Comparison of ENCODE assay signal across 1 cellular context in genomic region chr7:104967088-104967487, GRCh38.
TF ChIP-seq lines count a peak whose summit lies in the region.

No MANE protein-coding gene starts in this region.

TF ChIP-seq in K562, 482 proteins besides CTCF, POLR2A, EP300 and RAD21 (continued from another document and continues in another):
- TF ChIP-seq ZBTB1 (CRISPR knock-in tag; IDR thresholded peaks at IDR 0.05; ENCODE audit: borderline replicate concordance, low read depth): no peak
- TF ChIP-seq PML (IDR thresholded peaks at IDR 0.05; ENCODE audit: low read length): peak; percentile 94
- no peak for TF ChIP-seq DLX4 (CRISPR knock-in tag; IDR thresholded peaks at IDR 0.05)
- no peak for TF ChIP-seq TAF7 (tag; IDR thresholded peaks at IDR 0.05)
- no peak for TF ChIP-seq ILF3 (IDR thresholded peaks at IDR 0.05; ENCODE audit: borderline replicate concordance)
- peak; percentile 64 for TF ChIP-seq FOSL1 (tag; conservative IDR thresholded peaks at IDR 0.05)
- TF ChIP-seq MYBL2 (IDR thresholded peaks at IDR 0.05; ENCODE audit: low read depth): no peak
- no peak for TF ChIP-seq MYBL2 (CRISPR knock-in tag; IDR thresholded peaks at IDR 0.05; ENCODE audit: borderline replicate concordance)
- TF ChIP-seq HDAC1 (IDR thresholded peaks at IDR 0.05): peak in 1 of 2 experiments; percentile 59; a peak in 2 of 4 replicates
- no peak for TF ChIP-seq ZNF133 (CRISPR knock-in tag; IDR thresholded peaks at IDR 0.05)
- TF ChIP-seq PTBP1 (IDR thresholded peaks at IDR 0.05; ENCODE audit: low read depth, low read length): no peak
- no peak for TF ChIP-seq ZNF23 (CRISPR knock-in tag; IDR thresholded peaks at IDR 0.05)
- no peak for TF ChIP-seq SREBF1 (IDR thresholded peaks at IDR 0.05; ENCODE audit: borderline replicate concordance, low read depth, low read length)
- TF ChIP-seq ZNF280B (CRISPR knock-in tag; IDR thresholded peaks at IDR 0.05): no peak
- no peak for TF ChIP-seq CBFB (CRISPR knock-in tag; IDR thresholded peaks at IDR 0.05)
- TF ChIP-seq EHMT2 (IDR thresholded peaks at IDR 0.05): peak; percentile 76
- peak; percentile 17; the same call in 1 of the 2 replicates for TF ChIP-seq CREB1 (IDR thresholded peaks at IDR 0.05)
- no peak for TF ChIP-seq CREB1 (CRISPR knock-in tag; IDR thresholded peaks at IDR 0.05)
- TF ChIP-seq ADNP (tag; IDR thresholded peaks at IDR 0.05): no peak
- TF ChIP-seq ZNF583 (CRISPR knock-in tag; IDR thresholded peaks at IDR 0.05): no peak
- TF ChIP-seq KLF16 (IDR thresholded peaks at IDR 0.05): peak; percentile 86
- TF ChIP-seq EZH2 (IDR thresholded peaks at IDR 0.05; ENCODE audit: borderline replicate concordance, low read depth, low read length): no peak
- peak; percentile 70 for TF ChIP-seq TFAP4 (CRISPR knock-in tag; IDR thresholded peaks at IDR 0.05; ENCODE audit: borderline replicate concordance)
- no peak for TF ChIP-seq ZNF232 (CRISPR knock-in tag; IDR thresholded peaks at IDR 0.05)
- TF ChIP-seq SREBF2 (CRISPR knock-in tag; IDR thresholded peaks at IDR 0.05): no peak
- peak; percentile 36; the same call in 1 of the 2 replicates for TF ChIP-seq HES1 (IDR thresholded peaks at IDR 0.05; ENCODE audit: low read depth)
- TF ChIP-seq E2F6 (IDR thresholded peaks at IDR 0.05; ENCODE audit: borderline replicate concordance in 1 of 2, extremely low read depth in 1 of 2, insufficient read depth in 1 of 2, insufficient read length in 1 of 2, low read depth in 1 of 2, low read length in 1 of 2, poor library complexity in 1 of 2, severe bottlenecking in 1 of 2): no peak
- TF ChIP-seq ZNF444 (CRISPR knock-in tag; IDR thresholded peaks at IDR 0.05): no peak
- TF ChIP-seq CXXC5 (CRISPR knock-in tag; IDR thresholded peaks at IDR 0.05): peak; percentile 39
- TF ChIP-seq HDAC3 (IDR thresholded peaks at IDR 0.05; ENCODE audit: borderline replicate concordance, partially characterized antibody): peak; percentile 79
- no peak for TF ChIP-seq RREB1 (CRISPR knock-in tag; IDR thresholded peaks at IDR 0.05)
- no peak for TF ChIP-seq MCM2 (IDR thresholded peaks at IDR 0.05; ENCODE audit: low read depth)
- peak; percentile 98 for TF ChIP-seq CBFA2T2 (conservative IDR thresholded peaks at IDR 0.05)
- TF ChIP-seq U2AF1 (optimal IDR thresholded peaks at IDR 0.05; ENCODE audit: low read depth, low read length): no peak
- TF ChIP-seq NCOA4 (IDR thresholded peaks at IDR 0.05; ENCODE audit: partially characterized antibody): no peak
- no peak for TF ChIP-seq GTF2A2 (tag; IDR thresholded peaks at IDR 0.05)
- TF ChIP-seq ZBTB43 (CRISPR knock-in tag; IDR thresholded peaks at IDR 0.05): no peak
- TF ChIP-seq PHB2 (IDR thresholded peaks at IDR 0.05; ENCODE audit: low read depth): peak; percentile 95
- no peak for TF ChIP-seq KLF13 (tag; IDR thresholded peaks at IDR 0.05; ENCODE audit: borderline replicate concordance, low read depth)
- peak; percentile 81; the same call in 1 of the 2 replicates for TF ChIP-seq CHAMP1 (IDR thresholded peaks at IDR 0.05)
- peak; percentile 88 for TF ChIP-seq GATA2 (CRISPR knock-in tag; IDR thresholded peaks at IDR 0.05)
- no peak for TF ChIP-seq RUNX1 (IDR thresholded peaks at IDR 0.05; ENCODE audit: low read depth)
- TF ChIP-seq TAL1 (IDR thresholded peaks at IDR 0.05): peak; percentile 99
- no peak for TF ChIP-seq PRPF4 (IDR thresholded peaks at IDR 0.05; ENCODE audit: insufficient read depth, low read depth, low read length, poor library complexity, severe bottlenecking)
- TF ChIP-seq POLR2G (IDR thresholded peaks at IDR 0.05; ENCODE audit: low read depth, low read length): no peak
- TF ChIP-seq MYNN (IDR thresholded peaks at IDR 0.05): no peak
- TF ChIP-seq MYNN (CRISPR knock-in tag; IDR thresholded peaks at IDR 0.05): no peak
- TF ChIP-seq C11orf30 (IDR thresholded peaks at IDR 0.05; ENCODE audit: low read depth): no peak
- peak; percentile 66; the same call in 1 of the 2 replicates for TF ChIP-seq BCOR (IDR thresholded peaks at IDR 0.05)
- TF ChIP-seq WHSC1 (IDR thresholded peaks at IDR 0.05; ENCODE audit: low read length): no peak
- TF ChIP-seq HMBOX1 (IDR thresholded peaks at IDR 0.05): peak; percentile 87
- TF ChIP-seq GABPB2 (CRISPR knock-in tag; conservative IDR thresholded peaks at IDR 0.05): no peak
- TF ChIP-seq NFIX (CRISPR knock-in tag; IDR thresholded peaks at IDR 0.05; ENCODE audit: low read depth): no peak
- no peak for TF ChIP-seq THRB (CRISPR knock-in tag; conservative IDR thresholded peaks at IDR 0.05)
- no peak for TF ChIP-seq TCF7 (IDR thresholded peaks at IDR 0.05; ENCODE audit: borderline replicate concordance)
- 0 out of 2 replicates have a peak, but pooled peaks have one; percentile 39 for TF ChIP-seq MTA3 (IDR thresholded peaks at IDR 0.05; ENCODE audit: borderline replicate concordance)
- 0 out of 2 replicates have a peak, but pooled peaks have one; percentile 22 for TF ChIP-seq ETV1 (tag; conservative IDR thresholded peaks at IDR 0.05; ENCODE audit: low read depth)
- no peak for TF ChIP-seq SP1 (CRISPR knock-in tag; IDR thresholded peaks at IDR 0.05)
- TF ChIP-seq NR2C1 (IDR thresholded peaks at IDR 0.05): no peak
- no peak for TF ChIP-seq NR2C1 (tag; IDR thresholded peaks at IDR 0.05)
- peak; percentile 65 for TF ChIP-seq KHSRP (IDR thresholded peaks at IDR 0.05)
- no peak for TF ChIP-seq ZBTB8A (IDR thresholded peaks at IDR 0.05; ENCODE audit: partially characterized antibody)
- peak; percentile 24; the same call in 1 of the 2 replicates for TF ChIP-seq ATF7 (IDR thresholded peaks at IDR 0.05)
